Comparison of ENCODE assay signal across 36 cellular contexts in genomic region chr19:27735314-27735713, GRCh38.
"Had no signal": no experiment of that assay in that cellular context is flagged by ENCODE, and none has a peak within 500 bp of the region (broad histone marks: within the 10 kb centered on the region; RNA-seq: fewer than 3 reads in every experiment).

No MANE protein-coding gene starts in this region.

- DNase-seq: activated B cell treated with CpG ODN at 0.5 μM for 24 hours; activated CD4-positive, alpha-beta memory T cell treated with anti-CD3 and anti-CD28 coated beads for 36 hours; activated CD4-positive, alpha-beta T cell treated with anti-CD3 and anti-CD28 coated beads for 4 hours; activated CD4-positive, alpha-beta T cell treated with anti-CD3 and anti-CD28 coated beads, Interleukin-2, amount 50 U/mL, for 1 hour; activated CD4-positive, CD25-positive, alpha-beta regulatory T cell treated with anti-CD3 and anti-CD28 coated beads, Interleukin-2, amount 50 U/mL, for 72 hours; activated CD8-positive, alpha-beta memory T cell treated with anti-CD3 and anti-CD28 coated beads, Interleukin-2, amount 50 U/mL, for 4 hours; activated gamma-delta T cell treated with Interleukin-2 at 50 U/mL for 16 hours; activated naive CD4-positive, alpha-beta T cell treated with anti-CD3 and anti-CD28 coated beads for 36 hours; activated T-cell treated with anti-CD3 and anti-CD28 coated beads for 4 hours; activated T-cell treated with anti-CD3 and anti-CD28 coated beads, Interleukin-2, amount 50 U/mL, for 4 hours; anterior cingulate cortex; brain microvascular endothelial cell; Kasumi-1; KG1; MG63; NCI-H1048; NCI-H1105 treated with DMSO at 0.1 percent for 48 hours; NCI-H1436; NCI-H1694; NCI-H1930; NCI-H2081 treated with DMSO at 0.1 percent for 48 hours; NCI-H345; NCI-H510A; NCI-H526; NCI-H748 treated with DMSO at 0.1 percent for 48 hours; PC-9; Right ventricle myocardium superior; SW 1271; T-helper 1 cell; T-helper 2 cell; T-helper 9 cell had no signal

- H3K27ac ChIP-seq: brain microvascular endothelial cell, PC-9, RWPE1, VCaP had no signal

- H3K4me3 ChIP-seq: MG63, PC-9 had no signal

- H3K27me3 ChIP-seq: brain microvascular endothelial cell, MG63 had no signal

- H3K4me3 Mint-ChIP-seq: activated B cell treated with CpG ODN at 0.5 μM for 24 hours; activated CD4-positive, alpha-beta memory T cell treated with anti-CD3 and anti-CD28 coated beads for 36 hours; activated naive CD4-positive, alpha-beta T cell treated with anti-CD3 and anti-CD28 coated beads for 36 hours; activated T-cell treated with anti-CD3 and anti-CD28 coated beads, Interleukin-2, amount 50 U/mL, for 4 hours; activated T-helper 1 cell treated with anti-CD3 and anti-CD28 coated beads, Interleukin-12 subunit alpha, Interleukin-12 subunit beta, Interleukin-2, Interleukin-4 antibody, amounts not matched to agents 30 ng/mL and 10 ng/mL and 1 ng/mL, durations not matched to agents 14 hours and 24 hours and 36 hours; IgD-negative memory B cell had no signal

- H3K4me1 Mint-ChIP-seq: activated B cell treated with CpG ODN at 0.5 μM for 24 hours, IgD-negative memory B cell had no signal

- ATAC-seq: activated naive CD4-positive, alpha-beta T cell treated with anti-CD3 and anti-CD28 coated beads, Interleukin-2, amount 50 U/mL, for 72 hours; activated T-cell treated with anti-CD3 and anti-CD28 coated beads, Interleukin-2, amount 50 U/mL, for 4 hours had no signal

- H3K27me3 Mint-ChIP-seq: activated B cell treated with CpG ODN at 0.5 μM for 24 hours; activated CD4-positive, alpha-beta memory T cell treated with anti-CD3 and anti-CD28 coated beads for 36 hours; IgD-negative memory B cell had no signal

- H3K36me3 ChIP-seq: brain microvascular endothelial cell had no signal

- H3K27ac Mint-ChIP-seq: activated B cell treated with CpG ODN at 0.5 μM for 24 hours; activated CD4-positive, alpha-beta memory T cell treated with anti-CD3 and anti-CD28 coated beads for 36 hours; activated naive CD4-positive, alpha-beta T cell treated with anti-CD3 and anti-CD28 coated beads for 36 hours; activated T-helper 1 cell treated with anti-CD3 and anti-CD28 coated beads, Interleukin-12 subunit alpha, Interleukin-12 subunit beta, Interleukin-2, Interleukin-4 antibody, amounts not matched to agents 30 ng/mL and 10 ng/mL and 1 ng/mL, durations not matched to agents 14 hours and 24 hours and 36 hours; IgD-negative memory B cell had no signal
